Comparison of ENCODE assay signal across 1 cellular context in genomic region chr1:68210829-68211228, GRCh38.
TF ChIP-seq lines count a peak whose summit lies in the region.

No MANE protein-coding gene starts in this region.

TF ChIP-seq in IMR-90, 13 proteins besides CTCF, POLR2A, EP300 and RAD21 (continued from another document):
- TF ChIP-seq USF2 (IDR thresholded peaks at IDR 0.05; ENCODE audit: low read depth, low read length) (no peak), MAFK (IDR thresholded peaks at IDR 0.05; ENCODE audit: low read depth, low read length) (no peak), FOS (IDR thresholded peaks at IDR 0.05; ENCODE audit: low read depth, low read length) (no peak), MXI1 (IDR thresholded peaks at IDR 0.05; ENCODE audit: borderline replicate concordance, low read depth, low read length) (no peak), CHD1 (IDR thresholded peaks at IDR 0.05; ENCODE audit: low read depth, low read length) (no peak), MAZ (IDR thresholded peaks at IDR 0.05; ENCODE audit: borderline replicate concordance, low read depth, low read length) (no peak), RFX5 (IDR thresholded peaks at IDR 0.05; ENCODE audit: low read depth, low read length) (no peak), BHLHE40 (IDR thresholded peaks at IDR 0.05; ENCODE audit: low read depth, low read length) (no peak), SMC3 (IDR thresholded peaks at IDR 0.05; ENCODE audit: low read depth, low read length) (no peak), ELK1 (IDR thresholded peaks at IDR 0.05; ENCODE audit: borderline replicate concordance, low read depth, low read length) (no peak)
TF ChIP-seq in IMR-90: peak in this region for 0.
